Comparison of ENCODE assay signal across 2 cellular contexts in genomic region chr16:23333962-23334361, GRCh38.
A peak's percentile ranks its signal among the peaks of the same experiment; 100 is the strongest.
TF ChIP-seq lines count a peak whose summit lies in the region.

No MANE protein-coding gene starts in this region.

TF ChIP-seq in GM12878, 131 proteins besides CTCF, POLR2A, EP300 and RAD21:
- TF ChIP-seq JUND (IDR thresholded peaks at IDR 0.05; ENCODE audit: low read depth, low read length), result no peak
- no peak for TF ChIP-seq TCF7 (IDR thresholded peaks at IDR 0.05; ENCODE audit: borderline replicate concordance)
- TF ChIP-seq ASH2L (IDR thresholded peaks at IDR 0.05; ENCODE audit: borderline replicate concordance, low read depth), result no peak
- 0 out of 2 replicates have a peak, but pooled peaks have one; percentile 16 for TF ChIP-seq NKRF (conservative IDR thresholded peaks at IDR 0.05)
- no peak for TF ChIP-seq BRCA1 (IDR thresholded peaks at IDR 0.05; ENCODE audit: low read depth, low read length)
- TF ChIP-seq BMI1 (IDR thresholded peaks at IDR 0.05; ENCODE audit: borderline replicate concordance), result no peak
- 0 out of 2 replicates have a peak, but pooled peaks have one; percentile 7 for TF ChIP-seq SMARCA5 (IDR thresholded peaks at IDR 0.05)
TF ChIP-seq in GM12878: peak in this region for 2.

TF ChIP-seq in SK-N-SH, 30 proteins besides CTCF, POLR2A, EP300 and RAD21:
- no peak for TF ChIP-seq ELF1 (IDR thresholded peaks at IDR 0.05)
- no peak for TF ChIP-seq MXI1 (IDR thresholded peaks at IDR 0.05; ENCODE audit: low read depth, low read length)
- no peak for TF ChIP-seq JUND (IDR thresholded peaks at IDR 0.05)
- TF ChIP-seq NRF1 (IDR thresholded peaks at IDR 0.05; ENCODE audit: low read depth, low read length), result no peak
- no peak for TF ChIP-seq FOSL2 (IDR thresholded peaks at IDR 0.05; ENCODE audit: borderline replicate concordance, low read depth)
- no peak for TF ChIP-seq TAF1 (IDR thresholded peaks at IDR 0.05; ENCODE audit: borderline replicate concordance, low read depth, low read length)
- TF ChIP-seq POLR2AphosphoS5 (IDR thresholded peaks at IDR 0.05; ENCODE audit: low read depth, low read length), result no peak
- no peak for TF ChIP-seq PBX3 (IDR thresholded peaks at IDR 0.05)
